ENCODE assay signal across 34 cellular contexts in the genomic region with DNA sequence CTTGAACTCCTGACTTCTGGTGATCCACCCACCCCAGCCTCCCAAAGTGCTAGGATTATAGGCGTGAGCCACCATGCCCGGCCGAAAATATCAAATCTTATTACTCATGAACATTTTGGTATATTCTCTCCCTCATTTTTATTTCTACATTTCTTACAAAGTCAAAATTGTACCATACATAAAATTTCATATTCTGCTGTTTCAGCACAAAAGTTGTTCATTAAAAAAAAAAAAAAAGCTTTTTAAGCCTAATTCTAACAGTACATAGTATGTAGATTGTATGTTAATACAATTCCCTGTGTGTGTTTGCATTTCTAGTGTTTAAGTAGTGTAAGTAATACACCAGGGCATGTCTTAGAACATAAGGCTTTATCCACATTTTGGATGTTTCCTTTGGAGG. TPM values are rescaled to one million over a fixed set of nuclear protein-coding genes. Genes with fewer than 3 reads are reported as not detected.
DNase-seq lines count a peak whose midpoint lies in the region; ATAC-seq, FAIRE-seq and TF ChIP-seq lines count a peak whose summit lies in the region.
"Had no signal": no experiment of that assay in that cellular context is flagged by ENCODE, and none has a peak within 500 bp of the region (broad histone marks: within the 10 kb centered on the region; RNA-seq: fewer than 3 reads in every experiment).

No MANE protein-coding gene starts in this region.

- no peak overlapping the region for H2AK5ac ChIP-seq in IMR-90 (ENCODE audit: low read depth, low read length)

- CTCF ChIA-PET in HepG2 (lab: Yijun Ruan, JAX; ENCODE audit: low intra/inter-chr PET ratio, low total read pairs): no interaction called here
- CTCF ChIA-PET in A549 (lab: Yijun Ruan, JAX): interaction anchor here (0.6 to 1.0 kb wide), 2 partner anchors 16 to 100 kb away, joined by 3 read pairs; no protein-coding TSS in a partner anchor
- CTCF ChIA-PET in IMR-90 (lab: Yijun Ruan, JAX): interaction anchor here (0.6 kb wide), 1 partner anchor 388 kb away, joined by 3 read pairs; no protein-coding TSS in a partner anchor
- CTCF ChIA-PET in K562 (lab: Yijun Ruan, JAX; ENCODE audit: low intra/inter-chr PET ratio): interaction anchor here (0.5 kb wide), 1 partner anchor 131 kb away, joined by 3 read pairs; no protein-coding TSS in a partner anchor

- dilution Hi-C loops in IMR-90 (cut with HindIII; ENCODE audit: low sequenced_read_pairs, unreplicated experiment): no loop called here

- H3K79me2 ChIP-seq in HepG2 (ENCODE audit: insufficient read depth, low read length): no peaks in the 10 kb centered on the region
- H3K79me2 ChIP-seq in K562 (ENCODE audit: control insufficient read depth, insufficient read depth, low read length): no peaks in the 10 kb centered on the region

- DNase-seq in HepG2 (ENCODE audit: low spot score) (no peak), right lobe of liver (no peak), A549 (ENCODE audit: low read depth in 1 of 2, low spot score in 1 of 2) (no peak), IMR-90 (no peak), K562 (ENCODE audit: extremely low read depth in 1 of 4, low spot score in 3 of 4) (no peak)
- DNase-seq: 8988T; ACHN; AML-193; BE2C; C1 segment of cervical spinal cord; Caco-2; Calu3; CD4-positive, alpha-beta memory T cell; CD4-positive, alpha-beta T cell; CD4-positive, CD25-positive, alpha-beta regulatory T cell; CD8-positive, alpha-beta memory T cell; CD8-positive, alpha-beta T cell; COR-L47; DMS 273 treated with DMSO at 0.1 percent for 48 hours; DMS153; DMS53; DMS79; DMS79 treated with DMSO at 0.1 percent for 48 hours; DND-41; EL had no signal

- 0 out of 4 replicates have a peak, but pooled peaks cover 0 to 3% of the 10 kb centered on the region in 2 experiments for H3K79me1 ChIP-seq in IMR-90 (ENCODE audit: low read depth in 1 of 2, low read length in 2 of 2)

- H2BK120ac ChIP-seq in IMR-90 (ENCODE audit: low read depth, low read length): no peak overlapping the region

- H3K9me3 ChIP-seq in HepG2 (ENCODE audit: low read length) (no peaks in the 10 kb centered on the region), right lobe of liver (no peaks in the 10 kb centered on the region), A549 (no peaks in the 10 kb centered on the region), IMR-90 (ENCODE audit: control insufficient read depth, insufficient read depth, low read length) (no peaks in the 10 kb centered on the region), K562 (replicated peaks; ENCODE audit: control insufficient read depth, insufficient read depth, low read depth, low read length) (no peaks in the 10 kb centered on the region)
- H3K9me3 ChIP-seq: BE2C; BLaER1; BLaER1 treated with 17β-estradiol and CSF1 and Interleukin-3, amounts not matched to agents 10 nM and 100 nM; Caco-2 had no signal

- H3K9me1 ChIP-seq in IMR-90 (ENCODE audit: insufficient read depth, low read length) (no peaks in the 10 kb centered on the region), K562 (ENCODE audit: control insufficient read depth, insufficient read depth, low read length) (no peaks in the 10 kb centered on the region)

- H3K4me2 ChIP-seq in HepG2 (ENCODE audit: low read depth, low read length) (no peak overlapping the region), A549 (no peak overlapping the region), IMR-90 (ENCODE audit: low read depth, low read length) (no peak overlapping the region), K562 (ENCODE audit: insufficient read depth, low read length) (no peak overlapping the region)
- H3K4me2 ChIP-seq: BLaER1; BLaER1 treated with 17β-estradiol and CSF1 and Interleukin-3, amounts not matched to agents 10 nM and 100 nM had no signal

- no peaks in the 10 kb centered on the region for H3K27me3 ChIP-seq in HepG2 (ENCODE audit: control insufficient read depth in 1 of 2, insufficient read depth in 2 of 2, low read length in 2 of 2)
- no peaks in the 10 kb centered on the region for H3K27me3 ChIP-seq in right lobe of liver
- no peaks in the 10 kb centered on the region for H3K27me3 ChIP-seq in IMR-90 (ENCODE audit: control insufficient read depth, insufficient read depth, low read length)
- no peaks in the 10 kb centered on the region for H3K27me3 ChIP-seq in K562 (ENCODE audit: control insufficient read depth in 2 of 2, insufficient read depth in 2 of 2, low read length in 2 of 2)
- H3K27me3 ChIP-seq: BE2C; BLaER1; BLaER1 treated with 17β-estradiol and CSF1 and Interleukin-3, amounts not matched to agents 10 nM and 100 nM had no signal

- intact Hi-C loops in HepG2 (cut with micrococcal nuclease; ENCODE audit: unreplicated experiment) (no loop called here), right lobe of liver (cut with DNase I) (no loop called here), IMR-90 (cut with micrococcal nuclease) (no loop called here), K562 (cut with micrococcal nuclease) (no loop called here)

- H2BK20ac ChIP-seq in IMR-90 (ENCODE audit: low read depth, low read length): no peak overlapping the region

- no peak overlapping the region for H2BK5ac ChIP-seq in IMR-90 (ENCODE audit: low read depth, low read length, poor library complexity, severe bottlenecking)

- H4K20me1 ChIP-seq in HepG2 (ENCODE audit: insufficient read depth, low read length) (no peaks in the 10 kb centered on the region), IMR-90 (ENCODE audit: insufficient read depth, low read length) (no peaks in the 10 kb centered on the region; the same call in 1 of the 2 replicates), K562 (replicated peaks; ENCODE audit: control insufficient read depth, insufficient read depth, low read length) (no peaks in the 10 kb centered on the region)
- H4K20me1 ChIP-seq: BLaER1 had no signal

- H2AFZ ChIP-seq in HepG2 (ENCODE audit: low read length): no peak overlapping the region
- H2AFZ ChIP-seq in IMR-90 (replicated peaks; ENCODE audit: low read length, poor library complexity): no peak overlapping the region
- no peak overlapping the region for H2AFZ ChIP-seq in K562 (ENCODE audit: low read depth, low read length)

- H3K14ac ChIP-seq in IMR-90 (replicated peaks; ENCODE audit: low read depth, low read length): no peak overlapping the region

- FAIRE-seq in HepG2 (lab: Jason Lieb, UNC): no peak
- FAIRE-seq in A549 (lab: Jason Lieb, UNC): no peak
- no peak for FAIRE-seq in K562 (lab: Jason Lieb, UNC)
- FAIRE-seq: A204.1, D721Med had no signal

- H3K9ac ChIP-seq in HepG2 (ENCODE audit: insufficient read depth, low read depth, low read length) (no peak overlapping the region), IMR-90 (ENCODE audit: low read depth, low read length) (no peak overlapping the region), K562 (ENCODE audit: insufficient read depth in 1 of 2, low read depth in 2 of 2, low read length in 2 of 2) (no peak overlapping the region)
- H3K9ac ChIP-seq: BLaER1; BLaER1 treated with 17β-estradiol and CSF1 and Interleukin-3, amounts not matched to agents 10 nM and 100 nM had no signal

- POLR2A ChIA-PET in HepG2 (lab: Yijun Ruan, JAX): no interaction called here
- POLR2A ChIA-PET in A549 (lab: Yijun Ruan, JAX): no interaction called here
- POLR2A ChIA-PET in IMR-90 (lab: Charles Lee; ENCODE audit: unreplicated experiment): no interaction called here
- POLR2A ChIA-PET in K562 (lab: Yijun Ruan, JAX): interaction anchor here (0.9 kb wide), 1 partner anchor 494 kb away, joined by 3 read pairs; no protein-coding TSS in a partner anchor

- TF ChIP-seq POLR2A in HepG2 (IDR thresholded peaks at IDR 0.05; ENCODE audit: insufficient read depth in 1 of 2, low read depth in 2 of 2, low read length in 2 of 2) (no peak), right lobe of liver (IDR thresholded peaks at IDR 0.05) (no peak), A549 (IDR thresholded peaks at IDR 0.05; ENCODE audit: low read length) (no peak), IMR-90 (IDR thresholded peaks at IDR 0.05; ENCODE audit: low read depth, low read length) (no peak), K562 (conservative IDR thresholded peaks at IDR 0.05) (no peak)

- no peak overlapping the region for H3K4ac ChIP-seq in IMR-90 (ENCODE audit: low read depth, low read length)

- no peak overlapping the region for H3K18ac ChIP-seq in IMR-90 (ENCODE audit: low read depth, low read length)

- no peak overlapping the region for H4K5ac ChIP-seq in IMR-90 (ENCODE audit: low read depth, low read length)

- in situ Hi-C loops in HepG2 (cut with HindIII; ENCODE audit: extremely low pct_ligation_motif_present, low pct_unique_long_range_greater_than_20kb) (no loop called here), IMR-90 (cut with MboI; ENCODE audit: low sequenced_read_pairs) (loop anchor here (25.0 kb wide), 2 partner anchors 428 to 1153 kb away; no protein-coding TSS in a partner anchor), K562 (cut with MboI) (no loop called here)

- no TSS peak for BruUV-seq in HepG2 (replicated peaks; lab: Mats Ljungman, UMichigan)
- no TSS peak for BruUV-seq in IMR-90 (replicated peaks; lab: Mats Ljungman, UMichigan)
- no TSS peak for BruUV-seq in K562 (replicated peaks; lab: Mats Ljungman, UMichigan)

- no peak overlapping the region for H2AK9ac ChIP-seq in IMR-90 (replicated peaks; ENCODE audit: low read depth, low read length, poor library complexity)

- H4K91ac ChIP-seq in IMR-90 (ENCODE audit: insufficient read depth, low read depth, low read length): no peak overlapping the region

- H3K36me3 ChIP-seq in HepG2 (replicated peaks in 1 of 2; ENCODE audit: control insufficient read depth in 1 of 2, insufficient read depth in 2 of 2, low read length in 2 of 2) (peaks cover 14 to 52% of the 10 kb centered on the region in 2 experiments), right lobe of liver (peaks cover 0 to 52% (median 10%) of the 10 kb centered on the region in 4 donors), IMR-90 (ENCODE audit: control insufficient read depth, insufficient read depth, low read length) (peaks cover 45% of the 10 kb centered on the region), K562 (ENCODE audit: control insufficient read depth, insufficient read depth, low read length) (peaks cover 66% of the 10 kb centered on the region; the same call in 2 of the 3 replicates)

- no peaks in the 10 kb centered on the region for H3K4me1 ChIP-seq in HepG2 (ENCODE audit: insufficient read depth, low read length)
- peaks cover 0 to 2% (median 0%) of the 10 kb centered on the region in 4 donors for H3K4me1 ChIP-seq in right lobe of liver
- H3K4me1 ChIP-seq in A549: no peaks in the 10 kb centered on the region
- no peaks in the 10 kb centered on the region; the same call in 1 of the 2 replicates for H3K4me1 ChIP-seq in IMR-90 (ENCODE audit: control insufficient read depth, insufficient read depth, low read length)
- H3K4me1 ChIP-seq in K562 (replicated peaks in 1 of 2; ENCODE audit: control insufficient read depth in 2 of 2, insufficient read depth in 2 of 2, low read length in 2 of 2): 0 out of 5 replicates have a peak, but pooled peaks cover 0 to 2% of the 10 kb centered on the region in 2 experiments
- H3K4me1 ChIP-seq: BE2C, Caco-2 had no signal

- TF ChIP-seq CTCF in HepG2 (CRISPR knock-in tag; IDR thresholded peaks at IDR 0.05) (no peak), right lobe of liver (IDR thresholded peaks at IDR 0.05) (no peak), A549 (IDR thresholded peaks at IDR 0.05) (no peak), IMR-90 (conservative IDR thresholded peaks at IDR 0.05; ENCODE audit: low read depth, low read length) (no peak), K562 (IDR thresholded peaks at IDR 0.05 in 2 of 3, conservative IDR thresholded peaks at IDR 0.05 in 1 of 3; ENCODE audit: insufficient read depth in 2 of 3, low read depth in 1 of 3, low read length in 3 of 3) (no peak)

- no peak overlapping the region for H3K56ac ChIP-seq in IMR-90 (ENCODE audit: extremely low read depth, insufficient read depth, low read length)

- H4K8ac ChIP-seq in IMR-90 (ENCODE audit: low read depth in 2 of 2, low read length in 2 of 2): no peak overlapping the region

- no peak overlapping the region for H3K4me3 ChIP-seq in HepG2 (replicated peaks in 1 of 3; ENCODE audit: insufficient read depth in 1 of 3, low read depth in 2 of 3, low read length in 3 of 3)
- no peak overlapping the region for H3K4me3 ChIP-seq in right lobe of liver
- H3K4me3 ChIP-seq in A549: no peak overlapping the region
- H3K4me3 ChIP-seq in IMR-90 (ENCODE audit: insufficient read depth, low read depth, low read length): no peak overlapping the region
- H3K4me3 ChIP-seq in K562: no peak overlapping the region
- H3K4me3 ChIP-seq: BLaER1; BLaER1 treated with 17β-estradiol and CSF1 and Interleukin-3, amounts not matched to agents 10 nM and 100 nM had no signal

- H3K23ac ChIP-seq in IMR-90 (ENCODE audit: low read depth, low read length): no peak overlapping the region

- WGBS in HepG2 (ENCODE audit: low lambda C conversion rate): 80% methylated on average over 3 of the region's 3 CpGs
- 90% methylated on average over 3 of the region's 3 CpGs for WGBS in right lobe of liver (ENCODE audit: insufficient coverage, low coverage, low lambda C conversion rate, missing lambda C conversion rate)
- WGBS in A549 (ENCODE audit: missing lambda C conversion rate): 66% methylated on average over 3 of the region's 3 CpGs
- WGBS in IMR-90 (ENCODE audit: extremely low coverage in 2 of 2, insufficient read length in 1 of 2), 2 experiments: 96% methylated on average over 3 of the region's 3 CpGs; no CpG with 5 or more reads in 1 of the 2 experiments
- WGBS in K562 (ENCODE audit: insufficient coverage, low coverage, missing lambda C conversion rate): 81% methylated on average over 3 of the region's 3 CpGs

- H3K27ac ChIP-seq in HepG2 (ENCODE audit: extremely low read length, insufficient read depth, low read length) (no peak overlapping the region), right lobe of liver (no peak overlapping the region), A549 (no peak overlapping the region), IMR-90 (ENCODE audit: insufficient read depth, low read length) (no peak overlapping the region), K562 (ENCODE audit: extremely low read depth, low read depth, low read length) (no peak overlapping the region)
- H3K27ac ChIP-seq: 22Rv1; BLaER1; BLaER1 treated with 17β-estradiol and CSF1 and Interleukin-3, amounts not matched to agents 10 nM and 100 nM; C4-2B had no signal

- ATAC-seq in HepG2 (no peak), right lobe of liver (no peak), A549 (no peak), IMR-90 (ENCODE audit: low read depth) (no peak), K562 (no peak), GM21619 (IDR thresholded peaks at IDR 0.05; ENCODE audit: unreplicated experiment) (no peak), GM18502 (IDR thresholded peaks at IDR 0.05; ENCODE audit: poor library complexity, unreplicated experiment) (no peak), SK-N-SH treated with all-trans-retinoic acid at 6 μM for 48 hours (no peak)
- ATAC-seq: CD8-positive, alpha-beta T cell had no signal

- no peak overlapping the region for H2BK15ac ChIP-seq in IMR-90 (ENCODE audit: low read depth, low read length)

- TF ChIP-seq EP300 in HepG2 (IDR thresholded peaks at IDR 0.05; ENCODE audit: low read depth in 2 of 2, low read length in 2 of 2) (no peak), HepG2 (CRISPR knock-in tag; IDR thresholded peaks at IDR 0.05; ENCODE audit: borderline replicate concordance) (no peak), A549 (IDR thresholded peaks at IDR 0.05) (no peak), K562 (IDR thresholded peaks at IDR 0.05; ENCODE audit: low read length) (no peak)

- TF ChIP-seq RAD21 in HepG2 (CRISPR knock-in tag; IDR thresholded peaks at IDR 0.05): no peak
- no peak for TF ChIP-seq RAD21 in A549 (conservative IDR thresholded peaks at IDR 0.05 in 1 of 2, IDR thresholded peaks at IDR 0.05 in 1 of 2)
- no peak for TF ChIP-seq RAD21 in IMR-90 (IDR thresholded peaks at IDR 0.05; ENCODE audit: low read length)
- TF ChIP-seq RAD21 in K562 (CRISPR knock-in tag; conservative IDR thresholded peaks at IDR 0.05 in 1 of 2, IDR thresholded peaks at IDR 0.05 in 1 of 2): no peak

RNA-seq across cellular contexts. Expression of gene BNIP1, which starts 14.9 kb away (rescaled TPM):
- total RNA-seq in HepG2 (2016; rRNA removed; fragmentation: Illumina TruSeq; extraction: Trizol) (16.9 and 20.6 TPM in 2 replicates), right lobe of liver (1 to 10 TPM; 4.4 to 8.6 (median 4.8) TPM), IMR-90 (2012; rRNA removed) (29.2 and 35.3 TPM in 2 replicates), K562 (2014; rRNA removed) (18.8 and 21.0 TPM in 2 replicates), K562 (2014; rRNA removed; fragmentation: Illumina TruSeq; extraction: Trizol) (25.8 and 26.2 TPM in 2 replicates), K562 (2015; rRNA removed; fragmentation: Illumina TruSeq; extraction: Trizol) (20.3 and 21.6 TPM in 2 replicates), K562 (2021) (18.9 and 21.3 TPM in 2 replicates)
- total RNA-seq in HepG2 (2016; cell fraction: cytosol; rRNA removed; fragmentation: Illumina TruSeq; extraction: Trizol; ENCODE audit: low read depth): 14.5 and 15.0 TPM in 2 replicates
- 16.1 and 18.2 TPM in 2 replicates for total RNA-seq in HepG2 (2016; cell fraction: insoluble cytoplasmic fraction; rRNA removed; fragmentation: Illumina TruSeq; extraction: Trizol)
- 13.7 and 13.8 TPM in 2 replicates for total RNA-seq in HepG2 (2016; cell fraction: membrane; rRNA removed; fragmentation: Illumina TruSeq; extraction: Trizol)
- total RNA-seq in HepG2 (2016; cell fraction: nucleus; rRNA removed; fragmentation: Illumina TruSeq; extraction: Trizol): 7.5 and 9.4 TPM in 2 replicates
- polyA plus RNA-seq in HepG2 (2011; rRNA removed) (10.0 and 13.2 TPM in 2 replicates), A549 (2011; rRNA removed) (22.1 and 26.7 TPM in 2 replicates), A549 (2017; fragmentation: RNase III; extraction: RNeasy Plus Mini Kit Qiagen cat#74134 plus additional on column Dnase treatment) (15.8 to 17.3 TPM (median 16.7 TPM) in 3 replicates), IMR-90 (2012; rRNA removed) (24.3 and 25.8 TPM in 2 replicates), K562 (2011; rRNA removed) (30.5 and 30.6 TPM in 2 replicates), K562 (2014; fragmentation: Illumina TruSeq; extraction: Trizol) (26.5 and 27.4 TPM in 2 replicates), K562 (2014; fragmentation: Nextera tagmentation; extraction: Ambion mirVana) (10 to 100 TPM; 54.9 to 65.0 TPM), K562 (2014; rRNA removed) (23.0 and 23.2 TPM in 2 replicates)
- 10.5 and 11.6 TPM in 2 replicates for polyA plus RNA-seq in HepG2 (2011; cell fraction: cytosol; rRNA removed)
- polyA plus RNA-seq in HepG2 (2011; cell fraction: nucleus; rRNA removed): 6.0 and 6.5 TPM in 2 replicates
- polyA plus RNA-seq in HepG2 (2012): 7.3 and 9.3 TPM in 2 replicates
- polyA plus RNA-seq in HepG2 (2016; cell fraction: cytosol; fragmentation: Illumina TruSeq; extraction: Trizol; ENCODE audit: low read depth): 6.4 and 6.5 TPM in 2 replicates
- 14.9 and 16.5 TPM in 2 replicates for polyA plus RNA-seq in HepG2 (2016; cell fraction: insoluble cytoplasmic fraction; fragmentation: Illumina TruSeq; extraction: Trizol; ENCODE audit: low read depth)
- polyA plus RNA-seq in HepG2 (2016; cell fraction: membrane; fragmentation: Illumina TruSeq; extraction: Trizol; ENCODE audit: low read depth): 5.7 and 6.4 TPM in 2 replicates
- polyA plus RNA-seq in HepG2 (2016; cell fraction: nucleus; fragmentation: Illumina TruSeq; extraction: Trizol; ENCODE audit: insufficient read depth, low read depth): 11.7 and 13.0 TPM in 2 replicates
- 10.3 and 12.7 TPM in 2 replicates for polyA minus RNA-seq in HepG2 (2011; rRNA and poly(A)+ RNA removed; ENCODE audit: low replicate concordance)
- 3.4 and 4.9 TPM in 2 replicates for polyA minus RNA-seq in HepG2 (2011; cell fraction: cytosol; rRNA and poly(A)+ RNA removed)
- polyA minus RNA-seq in HepG2 (2011; cell fraction: nucleus; rRNA and poly(A)+ RNA removed): 4.8 and 5.7 TPM in 2 replicates
- polyA plus RNA-seq in A549 (2012; cell fraction: cytosol; rRNA removed): 17.7 and 19.0 TPM in 2 replicates
- polyA plus RNA-seq in A549 (2012; cell fraction: nucleus; rRNA removed): 12.7 and 19.5 TPM in 2 replicates
- polyA minus RNA-seq in A549 (2011; rRNA and poly(A)+ RNA removed): 11.7 and 13.4 TPM in 2 replicates
- polyA plus RNA-seq in IMR-90 (2012; cell fraction: cytosol; rRNA removed): 11.8 and 21.7 TPM in 2 replicates
- polyA plus RNA-seq in IMR-90 (2012; cell fraction: nucleus; rRNA removed; ENCODE audit: low replicate concordance): 12.6 and 27.2 TPM in 2 replicates
- total RNA-seq in K562 (2011; cell fraction: chromatin; rRNA removed; ENCODE audit: low replicate concordance): 12.2 and 15.0 TPM in 2 replicates
- 13.2 and 15.0 TPM in 2 replicates for total RNA-seq in K562 (2011; cell fraction: nucleolus; rRNA removed)
- total RNA-seq in K562 (2011; cell fraction: nucleoplasm; rRNA removed): 14.5 and 20.2 TPM in 2 replicates
- polyA plus RNA-seq in K562 (2011; cell fraction: cytosol; rRNA removed): 24.0 and 26.5 TPM in 2 replicates
- 15.2 and 16.7 TPM in 2 replicates for polyA plus RNA-seq in K562 (2011; cell fraction: nucleus; rRNA removed)
- polyA plus RNA-seq in K562 (2012): 16.5 and 17.1 TPM in 2 replicates
- 12.8 and 15.1 TPM in 2 replicates for polyA minus RNA-seq in K562 (2011; rRNA and poly(A)+ RNA removed)
- 4.2 and 5.1 TPM in 2 replicates for polyA minus RNA-seq in K562 (2011; cell fraction: cytosol; rRNA and poly(A)+ RNA removed)
- 3.0 and 5.7 TPM in 2 replicates for polyA minus RNA-seq in K562 (2011; cell fraction: nucleus; rRNA and poly(A)+ RNA removed)

Comparison
In these comparisons a context has a peak if more than half of its experiments do, and no peak if none do; other contexts are left out.
1. Of the 241 proteins assayed by ChIP-seq in both HepG2 and K562: peak only in HepG2: none; only in K562: MAFG; in both: MAFF and MAFK; in neither: 238.